Comparison of ENCODE assay signal across 1 cellular context in genomic region chr17:43169561-43170139, GRCh38.
TF ChIP-seq lines count a peak whose summit lies in the region.

No MANE protein-coding gene starts in this region.

TF ChIP-seq in HepG2, 621 proteins besides CTCF, POLR2A, EP300 and RAD21 (continued from another document and continues in another):
- TF ChIP-seq, protein P1, sequence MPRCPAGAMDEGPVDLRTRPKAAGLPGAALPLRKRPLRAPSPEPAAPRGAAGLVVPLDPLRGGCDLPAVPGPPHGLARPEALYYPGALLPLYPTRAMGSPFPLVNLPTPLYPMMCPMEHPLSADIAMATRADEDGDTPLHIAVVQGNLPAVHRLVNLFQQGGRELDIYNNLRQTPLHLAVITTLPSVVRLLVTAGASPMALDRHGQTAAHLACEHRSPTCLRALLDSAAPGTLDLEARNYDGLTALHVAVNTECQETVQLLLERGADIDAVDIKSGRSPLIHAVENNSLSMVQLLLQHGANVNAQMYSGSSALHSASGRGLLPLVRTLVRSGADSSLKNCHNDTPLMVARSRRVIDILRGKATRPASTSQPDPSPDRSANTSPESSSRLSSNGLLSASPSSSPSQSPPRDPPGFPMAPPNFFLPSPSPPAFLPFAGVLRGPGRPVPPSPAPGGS (CRISPR knock-in tag; IDR thresholded peaks at IDR 0.05): no peak; the same call in 1 of the 2 replicates
- TF ChIP-seq HINFP (CRISPR knock-in tag; IDR thresholded peaks at IDR 0.05; ENCODE audit: low read depth) (peak; percentile 69), ZNF136 (CRISPR knock-in tag; IDR thresholded peaks at IDR 0.05; ENCODE audit: low read depth) (no peak), TAF1 (CRISPR knock-in tag; IDR thresholded peaks at IDR 0.05) (peak; percentile 24; the same call in 1 of the 2 replicates), ZSCAN31 (CRISPR knock-in tag; IDR thresholded peaks at IDR 0.05; ENCODE audit: low read depth) (no peak), FOXA3 (CRISPR knock-in tag; IDR thresholded peaks at IDR 0.05) (peak; percentile 94), AKAP8 (CRISPR knock-in tag; IDR thresholded peaks at IDR 0.05) (0 out of 2 replicates have a peak, but pooled peaks have one; percentile 42), CREM (IDR thresholded peaks at IDR 0.05) (no peak), CREM (CRISPR knock-in tag; IDR thresholded peaks at IDR 0.05) (no peak), TFAP4 (IDR thresholded peaks at IDR 0.05; ENCODE audit: borderline replicate concordance, low read depth) (peak; percentile 37; the same call in 1 of the 2 replicates), HMGXB4 (CRISPR knock-in tag; IDR thresholded peaks at IDR 0.05; ENCODE audit: borderline replicate concordance in 1 of 2, low read depth in 1 of 2) (peak in 1 of 2 experiments; percentile 78; a peak in 1 of 4 replicates), TGIF2 (CRISPR knock-in tag; IDR thresholded peaks at IDR 0.05) (peak; percentile 67; the same call in 1 of the 2 replicates), SKI (IDR thresholded peaks at IDR 0.05; ENCODE audit: partially characterized antibody) (peak; percentile 46), ZNF83 (CRISPR knock-in tag; IDR thresholded peaks at IDR 0.05; ENCODE audit: borderline replicate concordance) (peak; percentile 71; the same call in 1 of the 2 replicates), ZNF224 (CRISPR knock-in tag; IDR thresholded peaks at IDR 0.05) (0 out of 2 replicates have a peak, but pooled peaks have one; percentile 12), XRCC5 (optimal IDR thresholded peaks at IDR 0.05; ENCODE audit: low read length) (peak; percentile 47), TBX3 (IDR thresholded peaks at IDR 0.05; ENCODE audit: borderline replicate concordance) (peak; percentile 88), DPF2 (CRISPR knock-in tag; IDR thresholded peaks at IDR 0.05; ENCODE audit: borderline replicate concordance, low read depth) (peak; percentile 40; the same call in 1 of the 2 replicates), DR1 (CRISPR knock-in tag; IDR thresholded peaks at IDR 0.05) (0 out of 2 replicates have a peak, but pooled peaks have one; percentile 36), E2F1 (CRISPR knock-in tag; IDR thresholded peaks at IDR 0.05) (no peak), ZMAT3 (CRISPR knock-in tag; conservative IDR thresholded peaks at IDR 0.05) (peak; percentile 68; the same call in 1 of the 2 replicates), POLR2G (IDR thresholded peaks at IDR 0.05; ENCODE audit: low read depth, low read length) (peak; percentile 43), HBP1 (CRISPR knock-in tag; IDR thresholded peaks at IDR 0.05; ENCODE audit: low read depth) (peak; percentile 35; the same call in 1 of the 2 replicates), ZNF746 (CRISPR knock-in tag; IDR thresholded peaks at IDR 0.05) (peak; percentile 81), HOXA5 (CRISPR knock-in tag; IDR thresholded peaks at IDR 0.05) (0 out of 2 replicates have a peak, but pooled peaks have one; percentile 42), SP4 (CRISPR knock-in tag; IDR thresholded peaks at IDR 0.05) (no peak; the same call in none of the 2 replicates)
- TF ChIP-seq, protein P2, sequence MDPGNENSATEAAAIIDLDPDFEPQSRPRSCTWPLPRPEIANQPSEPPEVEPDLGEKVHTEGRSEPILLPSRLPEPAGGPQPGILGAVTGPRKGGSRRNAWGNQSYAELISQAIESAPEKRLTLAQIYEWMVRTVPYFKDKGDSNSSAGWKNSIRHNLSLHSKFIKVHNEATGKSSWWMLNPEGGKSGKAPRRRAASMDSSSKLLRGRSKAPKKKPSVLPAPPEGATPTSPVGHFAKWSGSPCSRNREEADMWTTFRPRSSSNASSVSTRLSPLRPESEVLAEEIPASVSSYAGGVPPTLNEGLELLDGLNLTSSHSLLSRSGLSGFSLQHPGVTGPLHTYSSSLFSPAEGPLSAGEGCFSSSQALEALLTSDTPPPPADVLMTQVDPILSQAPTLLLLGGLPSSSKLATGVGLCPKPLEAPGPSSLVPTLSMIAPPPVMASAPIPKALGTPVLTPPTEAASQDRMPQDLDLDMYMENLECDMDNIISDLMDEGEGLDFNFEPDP (CRISPR knock-in tag; conservative IDR thresholded peaks at IDR 0.05): 0 out of 2 replicates have a peak, but pooled peaks have one; percentile 42
- TF ChIP-seq, protein P3, sequence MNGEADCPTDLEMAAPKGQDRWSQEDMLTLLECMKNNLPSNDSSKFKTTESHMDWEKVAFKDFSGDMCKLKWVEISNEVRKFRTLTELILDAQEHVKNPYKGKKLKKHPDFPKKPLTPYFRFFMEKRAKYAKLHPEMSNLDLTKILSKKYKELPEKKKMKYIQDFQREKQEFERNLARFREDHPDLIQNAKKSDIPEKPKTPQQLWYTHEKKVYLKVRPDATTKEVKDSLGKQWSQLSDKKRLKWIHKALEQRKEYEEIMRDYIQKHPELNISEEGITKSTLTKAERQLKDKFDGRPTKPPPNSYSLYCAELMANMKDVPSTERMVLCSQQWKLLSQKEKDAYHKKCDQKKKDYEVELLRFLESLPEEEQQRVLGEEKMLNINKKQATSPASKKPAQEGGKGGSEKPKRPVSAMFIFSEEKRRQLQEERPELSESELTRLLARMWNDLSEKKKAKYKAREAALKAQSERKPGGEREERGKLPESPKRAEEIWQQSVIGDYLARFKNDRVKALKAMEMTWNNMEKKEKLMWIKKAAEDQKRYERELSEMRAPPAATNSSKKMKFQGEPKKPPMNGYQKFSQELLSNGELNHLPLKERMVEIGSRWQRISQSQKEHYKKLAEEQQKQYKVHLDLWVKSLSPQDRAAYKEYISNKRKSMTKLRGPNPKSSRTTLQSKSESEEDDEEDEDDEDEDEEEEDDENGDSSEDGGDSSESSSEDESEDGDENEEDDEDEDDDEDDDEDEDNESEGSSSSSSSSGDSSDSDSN (CRISPR knock-in tag; IDR thresholded peaks at IDR 0.05): peak; percentile 70
- TF ChIP-seq, protein P4, sequence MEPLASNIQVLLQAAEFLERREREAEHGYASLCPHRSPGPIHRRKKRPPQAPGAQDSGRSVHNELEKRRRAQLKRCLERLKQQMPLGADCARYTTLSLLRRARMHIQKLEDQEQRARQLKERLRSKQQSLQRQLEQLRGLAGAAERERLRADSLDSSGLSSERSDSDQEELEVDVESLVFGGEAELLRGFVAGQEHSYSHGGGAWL (CRISPR knock-in tag; IDR thresholded peaks at IDR 0.05): no peak
- TF ChIP-seq, protein P5, sequence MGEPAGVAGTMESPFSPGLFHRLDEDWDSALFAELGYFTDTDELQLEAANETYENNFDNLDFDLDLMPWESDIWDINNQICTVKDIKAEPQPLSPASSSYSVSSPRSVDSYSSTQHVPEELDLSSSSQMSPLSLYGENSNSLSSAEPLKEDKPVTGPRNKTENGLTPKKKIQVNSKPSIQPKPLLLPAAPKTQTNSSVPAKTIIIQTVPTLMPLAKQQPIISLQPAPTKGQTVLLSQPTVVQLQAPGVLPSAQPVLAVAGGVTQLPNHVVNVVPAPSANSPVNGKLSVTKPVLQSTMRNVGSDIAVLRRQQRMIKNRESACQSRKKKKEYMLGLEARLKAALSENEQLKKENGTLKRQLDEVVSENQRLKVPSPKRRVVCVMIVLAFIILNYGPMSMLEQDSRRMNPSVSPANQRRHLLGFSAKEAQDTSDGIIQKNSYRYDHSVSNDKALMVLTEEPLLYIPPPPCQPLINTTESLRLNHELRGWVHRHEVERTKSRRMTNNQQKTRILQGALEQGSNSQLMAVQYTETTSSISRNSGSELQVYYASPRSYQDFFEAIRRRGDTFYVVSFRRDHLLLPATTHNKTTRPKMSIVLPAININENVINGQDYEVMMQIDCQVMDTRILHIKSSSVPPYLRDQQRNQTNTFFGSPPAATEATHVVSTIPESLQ (CRISPR knock-in tag; conservative IDR thresholded peaks at IDR 0.05): 0 out of 2 replicates have a peak, but pooled peaks have one; percentile 4
- TF ChIP-seq, protein P6, sequence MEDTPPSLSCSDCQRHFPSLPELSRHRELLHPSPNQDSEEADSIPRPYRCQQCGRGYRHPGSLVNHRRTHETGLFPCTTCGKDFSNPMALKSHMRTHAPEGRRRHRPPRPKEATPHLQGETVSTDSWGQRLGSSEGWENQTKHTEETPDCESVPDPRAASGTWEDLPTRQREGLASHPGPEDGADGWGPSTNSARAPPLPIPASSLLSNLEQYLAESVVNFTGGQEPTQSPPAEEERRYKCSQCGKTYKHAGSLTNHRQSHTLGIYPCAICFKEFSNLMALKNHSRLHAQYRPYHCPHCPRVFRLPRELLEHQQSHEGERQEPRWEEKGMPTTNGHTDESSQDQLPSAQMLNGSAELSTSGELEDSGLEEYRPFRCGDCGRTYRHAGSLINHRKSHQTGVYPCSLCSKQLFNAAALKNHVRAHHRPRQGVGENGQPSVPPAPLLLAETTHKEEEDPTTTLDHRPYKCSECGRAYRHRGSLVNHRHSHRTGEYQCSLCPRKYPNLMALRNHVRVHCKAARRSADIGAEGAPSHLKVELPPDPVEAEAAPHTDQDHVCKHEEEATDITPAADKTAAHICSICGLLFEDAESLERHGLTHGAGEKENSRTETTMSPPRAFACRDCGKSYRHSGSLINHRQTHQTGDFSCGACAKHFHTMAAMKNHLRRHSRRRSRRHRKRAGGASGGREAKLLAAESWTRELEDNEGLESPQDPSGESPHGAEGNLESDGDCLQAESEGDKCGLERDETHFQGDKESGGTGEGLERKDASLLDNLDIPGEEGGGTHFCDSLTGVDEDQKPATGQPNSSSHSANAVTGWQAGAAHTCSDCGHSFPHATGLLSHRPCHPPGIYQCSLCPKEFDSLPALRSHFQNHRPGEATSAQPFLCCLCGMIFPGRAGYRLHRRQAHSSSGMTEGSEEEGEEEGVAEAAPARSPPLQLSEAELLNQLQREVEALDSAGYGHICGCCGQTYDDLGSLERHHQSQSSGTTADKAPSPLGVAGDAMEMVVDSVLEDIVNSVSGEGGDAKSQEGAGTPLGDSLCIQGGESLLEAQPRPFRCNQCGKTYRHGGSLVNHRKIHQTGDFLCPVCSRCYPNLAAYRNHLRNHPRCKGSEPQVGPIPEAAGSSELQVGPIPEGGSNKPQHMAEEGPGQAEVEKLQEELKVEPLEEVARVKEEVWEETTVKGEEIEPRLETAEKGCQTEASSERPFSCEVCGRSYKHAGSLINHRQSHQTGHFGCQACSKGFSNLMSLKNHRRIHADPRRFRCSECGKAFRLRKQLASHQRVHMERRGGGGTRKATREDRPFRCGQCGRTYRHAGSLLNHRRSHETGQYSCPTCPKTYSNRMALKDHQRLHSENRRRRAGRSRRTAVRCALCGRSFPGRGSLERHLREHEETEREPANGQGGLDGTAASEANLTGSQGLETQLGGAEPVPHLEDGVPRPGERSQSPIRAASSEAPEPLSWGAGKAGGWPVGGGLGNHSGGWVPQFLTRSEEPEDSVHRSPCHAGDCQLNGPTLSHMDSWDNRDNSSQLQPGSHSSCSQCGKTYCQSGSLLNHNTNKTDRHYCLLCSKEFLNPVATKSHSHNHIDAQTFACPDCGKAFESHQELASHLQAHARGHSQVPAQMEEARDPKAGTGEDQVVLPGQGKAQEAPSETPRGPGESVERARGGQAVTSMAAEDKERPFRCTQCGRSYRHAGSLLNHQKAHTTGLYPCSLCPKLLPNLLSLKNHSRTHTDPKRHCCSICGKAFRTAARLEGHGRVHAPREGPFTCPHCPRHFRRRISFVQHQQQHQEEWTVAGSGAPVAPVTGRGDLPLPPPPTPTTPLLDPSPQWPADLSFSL (CRISPR knock-in tag; IDR thresholded peaks at IDR 0.05): no peak
